Comparison of ENCODE assay signal across 2 cellular contexts in the genomic region with DNA sequence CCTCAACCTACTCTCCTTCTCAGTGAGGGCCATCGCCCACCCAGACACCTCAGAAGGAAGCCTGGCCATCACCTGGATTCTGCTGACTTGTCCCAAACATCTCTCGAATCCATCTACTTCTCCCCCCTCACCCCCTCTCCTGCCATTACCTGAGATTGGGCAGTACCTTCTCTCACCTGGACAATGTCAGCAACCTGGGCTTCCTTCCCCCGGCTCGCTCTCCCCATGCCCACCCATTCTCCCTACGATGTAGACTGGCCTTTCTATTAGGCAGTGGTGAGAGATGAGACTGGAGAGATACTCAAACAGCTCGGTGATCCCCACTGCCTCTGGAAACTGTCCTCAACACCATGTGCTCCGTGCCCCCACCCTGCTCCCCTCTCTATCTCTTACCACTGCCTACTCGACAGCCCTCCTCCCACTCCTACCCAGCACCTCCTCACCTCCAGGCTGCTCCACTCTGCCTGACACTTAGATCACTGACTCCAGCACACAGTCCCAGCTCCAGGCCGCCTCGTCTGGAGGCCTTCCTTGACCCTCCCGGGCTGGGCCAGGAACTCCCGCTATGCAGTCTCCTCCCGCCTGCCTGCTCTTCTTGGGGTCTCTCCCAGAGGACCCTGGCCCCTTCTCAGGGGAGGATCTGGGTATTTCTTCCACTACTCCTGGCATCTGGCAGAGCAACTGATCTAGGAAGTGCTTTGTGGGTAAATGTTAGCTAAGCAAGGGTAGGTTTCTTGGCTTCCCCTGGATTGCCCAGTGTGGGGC.
TF ChIP-seq lines count a peak whose summit lies in the region.

No MANE protein-coding gene starts in this region.

TF ChIP-seq in IMR-90, 13 proteins besides CTCF, POLR2A, EP300 and RAD21:
- no peak for TF ChIP-seq CHD1 (IDR thresholded peaks at IDR 0.05; ENCODE audit: low read depth, low read length)
- TF ChIP-seq USF2 (IDR thresholded peaks at IDR 0.05; ENCODE audit: low read depth, low read length), result no peak
- no peak for TF ChIP-seq RFX5 (IDR thresholded peaks at IDR 0.05; ENCODE audit: low read depth, low read length)
- no peak for TF ChIP-seq CEBPB (IDR thresholded peaks at IDR 0.05; ENCODE audit: low read depth, low read length)
- TF ChIP-seq BHLHE40 (IDR thresholded peaks at IDR 0.05; ENCODE audit: low read depth, low read length), result no peak
- no peak for TF ChIP-seq FOS (IDR thresholded peaks at IDR 0.05; ENCODE audit: low read depth, low read length)
- TF ChIP-seq ELK1 (IDR thresholded peaks at IDR 0.05; ENCODE audit: borderline replicate concordance, low read depth, low read length), result no peak
TF ChIP-seq in IMR-90: peak in this region for 0.

TF ChIP-seq in H1, 55 proteins besides CTCF, POLR2A, EP300 and RAD21:
- TF ChIP-seq EGR1 (IDR thresholded peaks at IDR 0.05; ENCODE audit: borderline replicate concordance, low read depth, low read length), result no peak
- no peak for TF ChIP-seq CREB1 (IDR thresholded peaks at IDR 0.05)
- no peak for TF ChIP-seq HDAC6 (IDR thresholded peaks at IDR 0.05; ENCODE audit: low read depth, low read length)
- TF ChIP-seq HDAC2 (IDR thresholded peaks at IDR 0.05; ENCODE audit: borderline replicate concordance in 1 of 2, low read depth in 2 of 2, low read length in 2 of 2), result no peak
- TF ChIP-seq SAP30 (IDR thresholded peaks at IDR 0.05; ENCODE audit: insufficient read depth, insufficient replicate concordance, low read length), result no peak
- TF ChIP-seq RFX5 (IDR thresholded peaks at IDR 0.05; ENCODE audit: borderline replicate concordance, low read depth, low read length), result no peak
- no peak for TF ChIP-seq EZH2 (IDR thresholded peaks at IDR 0.05; ENCODE audit: low read depth, low read length, severe bottlenecking)
- TF ChIP-seq MAX (IDR thresholded peaks at IDR 0.05), result no peak
- no peak for TF ChIP-seq MAFK (IDR thresholded peaks at IDR 0.05; ENCODE audit: low read depth, low read length)
- TF ChIP-seq POLR2AphosphoS5 (IDR thresholded peaks at IDR 0.05; ENCODE audit: low read depth, low read length), result no peak
- no peak for TF ChIP-seq GTF2F1 (IDR thresholded peaks at IDR 0.05; ENCODE audit: borderline replicate concordance, low read depth, low read length)
- TF ChIP-seq TEAD4 (IDR thresholded peaks at IDR 0.05; ENCODE audit: low read depth, low read length), result no peak
- TF ChIP-seq RBBP5 (IDR thresholded peaks at IDR 0.05; ENCODE audit: borderline replicate concordance, low read depth, low read length), result no peak
- no peak for TF ChIP-seq SP4 (IDR thresholded peaks at IDR 0.05; ENCODE audit: low read length)
- TF ChIP-seq, protein P1, sequence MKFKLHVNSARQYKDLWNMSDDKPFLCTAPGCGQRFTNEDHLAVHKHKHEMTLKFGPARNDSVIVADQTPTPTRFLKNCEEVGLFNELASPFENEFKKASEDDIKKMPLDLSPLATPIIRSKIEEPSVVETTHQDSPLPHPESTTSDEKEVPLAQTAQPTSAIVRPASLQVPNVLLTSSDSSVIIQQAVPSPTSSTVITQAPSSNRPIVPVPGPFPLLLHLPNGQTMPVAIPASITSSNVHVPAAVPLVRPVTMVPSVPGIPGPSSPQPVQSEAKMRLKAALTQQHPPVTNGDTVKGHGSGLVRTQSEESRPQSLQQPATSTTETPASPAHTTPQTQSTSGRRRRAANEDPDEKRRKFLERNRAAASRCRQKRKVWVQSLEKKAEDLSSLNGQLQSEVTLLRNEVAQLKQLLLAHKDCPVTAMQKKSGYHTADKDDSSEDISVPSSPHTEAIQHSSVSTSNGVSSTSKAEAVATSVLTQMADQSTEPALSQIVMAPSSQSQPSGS (IDR thresholded peaks at IDR 0.05; ENCODE audit: low read length), result no peak
TF ChIP-seq in H1: peak in this region for 0.
